23 cellular contexts compared by ENCODE assay signal in genomic region chr12:54538136-54538700, GRCh38. TPM values are rescaled to one million over a fixed set of nuclear protein-coding genes. Genes with fewer than 3 reads are reported as not detected.
"Had no signal": no experiment of that assay in that cellular context is flagged by ENCODE, and none has a peak within 500 bp of the region (broad histone marks: within the 10 kb centered on the region; RNA-seq: fewer than 3 reads in every experiment).

No MANE protein-coding gene starts in this region.

- H3K4me3 Mint-ChIP-seq: activated CD8-positive, alpha-beta memory T cell treated with anti-CD3 and anti-CD28 coated beads, Interleukin-2, amount 10 ng/mL, durations not matched to agents 7 days and 5 days; activated T-cell treated with anti-CD3 and anti-CD28 coated beads, Interleukin-2, amount 50 U/mL, for 4 hours; dendritic cell treated with granulocyte-macrophage colony-stimulating factor and Interleukin-4, amounts not matched to agents 40 ng/mL and 50 ng/mL, for 4 days; immature natural killer cell had no signal

- H3K27me3 Mint-ChIP-seq: activated CD8-positive, alpha-beta memory T cell treated with anti-CD3 and anti-CD28 coated beads, Interleukin-2, amount 10 ng/mL, durations not matched to agents 7 days and 5 days; dendritic cell treated with granulocyte-macrophage colony-stimulating factor and Interleukin-4, amounts not matched to agents 40 ng/mL and 50 ng/mL, for 4 days had no signal

- FAIRE-seq: endothelial cell of umbilical vein, TTC549 had no signal

- H3K9me3 Mint-ChIP-seq: activated T-cell treated with anti-CD3 and anti-CD28 coated beads, Interleukin-2, amount 50 U/mL, for 4 hours; dendritic cell treated with granulocyte-macrophage colony-stimulating factor and Interleukin-4, amounts not matched to agents 40 ng/mL and 50 ng/mL, for 4 days; immature natural killer cell had no signal

- H3K4me1 Mint-ChIP-seq: activated CD8-positive, alpha-beta memory T cell treated with anti-CD3 and anti-CD28 coated beads, Interleukin-2, amount 10 ng/mL, durations not matched to agents 7 days and 5 days; immature natural killer cell had no signal

- H3K36me3 ChIP-seq: left ventricle myocardium inferior, thoracic aorta had no signal

- H3K4me3 ChIP-seq: esophagus muscularis mucosa, heart right ventricle, left ventricle myocardium inferior, psoas muscle, thoracic aorta, upper lobe of left lung had no signal

- H3K27ac Mint-ChIP-seq: activated CD8-positive, alpha-beta memory T cell treated with anti-CD3 and anti-CD28 coated beads, Interleukin-2, amount 10 ng/mL, durations not matched to agents 7 days and 5 days; dendritic cell treated with granulocyte-macrophage colony-stimulating factor and Interleukin-4, amounts not matched to agents 40 ng/mL and 50 ng/mL, for 4 days had no signal

- H3K27me3 ChIP-seq: esophagus muscularis mucosa, upper lobe of left lung had no signal

- DNase-seq: activated CD4-positive, alpha-beta T cell treated with anti-CD3 and anti-CD28 coated beads for 4 hours; activated CD8-positive, alpha-beta memory T cell treated with anti-CD3 and anti-CD28 coated beads, Interleukin-2, amount 10 ng/mL, durations not matched to agents 7 days and 5 days; activated effector memory CD4-positive, alpha-beta T cell treated with anti-CD3 and anti-CD28 coated beads, Interleukin-2, amount 50 U/mL, for 16 hours; activated T-cell treated with anti-CD3 and anti-CD28 coated beads, Interleukin-2, amount 50 U/mL, for 4 hours; effector CD8-positive, alpha-beta T cell; heart right ventricle; immature natural killer cell; kidney glomerular epithelial cell; left ventricle myocardium inferior; psoas muscle; right cardiac atrium; stimulated activated CD4-positive, alpha-beta T cell treated with anti-CD3 and anti-CD28 coated beads, Interleukin-2, amount 100 ng/mL, for 24 hours; SW 1271; upper lobe of left lung had no signal

RNA-seq across cellular contexts. Expression of gene PDE1B, which starts 11.2 kb away (rescaled TPM):
- total RNA-seq: endothelial cell of umbilical vein, osteocyte had no signal

RNA-seq across cellular contexts. Expression of gene NCKAP1L, which starts 40.7 kb away (rescaled TPM):
- total RNA-seq: chondrocyte, myocyte, osteocyte had no signal

RNA-seq across cellular contexts. Expression of gene PPP1R1A, which starts 50.2 kb away (rescaled TPM):
- total RNA-seq: activated CD8-positive, alpha-beta memory T cell treated with anti-CD3 and anti-CD28 coated beads, Interleukin-2, amount 10 ng/mL, durations not matched to agents 7 days and 5 days; activated T-cell treated with anti-CD3 and anti-CD28 coated beads, Interleukin-2, amount 50 U/mL, for 4 hours; chondrocyte; endothelial cell of umbilical vein; osteocyte; T-helper 2 cell treated with Interferon-gamma antibody and Interleukin-4, amounts not matched to agents 100 ng/mL and 5 ng/mL, for 36 hours had no signal
